9 cellular contexts compared by ENCODE assay signal in genomic region chr5:141050622-141051525, GRCh38. TPM values are rescaled to one million over a fixed set of nuclear protein-coding genes. Genes with fewer than 3 reads are reported as not detected.
DNase-seq lines count a peak whose midpoint lies in the region; ATAC-seq lines count a peak whose summit lies in the region.
"Had no signal": no experiment of that assay in that cellular context is flagged by ENCODE, and none has a peak within 500 bp of the region (broad histone marks: within the 10 kb centered on the region; RNA-seq: fewer than 3 reads in every experiment).

Gene PCDHB1, plus strand, starts transcription at chr5:141051374. Its CDS starts 97 bp downstream, at chr5:141051471.

- no peaks in the 10 kb centered on the region for H3K4me1 Mint-ChIP-seq in T-helper 17 cell
- peaks cover 4 to 9% of the 10 kb centered on the region in 2 donors for H3K4me1 Mint-ChIP-seq in stimulated activated naive B cell treated with anti-CD40 and anti-IgM and Interleukin-4, amounts not matched to agents 10 μg/mL and 1 μg/mL and 100 μg/mL, for 72 hours

- H3K9me3 Mint-ChIP-seq in stimulated activated naive B cell treated with anti-CD40 and anti-IgM and Interleukin-4, amounts not matched to agents 10 μg/mL and 1 μg/mL and 100 μg/mL, for 72 hours, result peaks cover 4 to 9% of the 10 kb centered on the region in 2 donors

- DNase-seq in NCI-H1417 (lab: John Stamatoyannopoulos, UW), result peak; percentile 52 to 66 (median 60)
- no peak for DNase-seq in NCI-H1417 treated with DMSO at 0.1 percent for 48 hours (lab: John Stamatoyannopoulos, UW)
- DNase-seq in T-helper 17 cell, result no peak
- peak; percentile 46 for DNase-seq in iPS-NIHi7 (ENCODE audit: extremely low spot score)
- DNase-seq in stimulated activated naive B cell treated with anti-CD40 and anti-IgM and Interleukin-4, amounts not matched to agents 10 μg/mL and 1 μg/mL and 100 μg/mL, for 72 hours, result no peak
- no peak for DNase-seq in ACHN
- no peak for DNase-seq in EL

- H3K4me3 Mint-ChIP-seq in T-helper 17 cell, result peak within 1 kb of the TSS; percentile 13
- H3K4me3 Mint-ChIP-seq in stimulated activated naive B cell treated with anti-CD40 and anti-IgM and Interleukin-4, amounts not matched to agents 10 μg/mL and 1 μg/mL and 100 μg/mL, for 72 hours, result peak within 1 kb of the TSS; percentile 56 to 73

- no peak within 1 kb of the TSS for H3K27ac Mint-ChIP-seq in T-helper 17 cell
- H3K27ac Mint-ChIP-seq in stimulated activated naive B cell treated with anti-CD40 and anti-IgM and Interleukin-4, amounts not matched to agents 10 μg/mL and 1 μg/mL and 100 μg/mL, for 72 hours, result no peak within 1 kb of the TSS

- no peaks in the 10 kb centered on the region for H3K9me3 ChIP-seq in T-helper 17 cell (ENCODE audit: control insufficient read depth, low read length, poor library complexity, severe bottlenecking)

- H3K27me3 Mint-ChIP-seq in T-helper 17 cell, result peaks cover 44% of the 10 kb centered on the region
- H3K27me3 Mint-ChIP-seq in stimulated activated naive B cell treated with anti-CD40 and anti-IgM and Interleukin-4, amounts not matched to agents 10 μg/mL and 1 μg/mL and 100 μg/mL, for 72 hours, result peaks cover 31 to 46% of the 10 kb centered on the region in 2 donors

- ATAC-seq in T-helper 17 cell, result no peak
- no peak for ATAC-seq in stimulated activated naive B cell treated with anti-CD40 and anti-IgM and Interleukin-4, amounts not matched to agents 10 μg/mL and 1 μg/mL and 100 μg/mL, for 72 hours (replicated peaks)
- no peak for ATAC-seq in GM21723 (IDR thresholded peaks at IDR 0.05; ENCODE audit: unreplicated experiment)

- H3K36me3 Mint-ChIP-seq in T-helper 17 cell (ENCODE audit: low read depth), result no peaks in the 10 kb centered on the region
- H3K36me3 Mint-ChIP-seq in stimulated activated naive B cell treated with anti-CD40 and anti-IgM and Interleukin-4, amounts not matched to agents 10 μg/mL and 1 μg/mL and 100 μg/mL, for 72 hours, result peaks cover 0 to 3% of the 10 kb centered on the region in 2 donors

- in situ Hi-C loops in ACHN (cut with HindIII; ENCODE audit: low pct_ligation_motif_present, low pct_unique_long_range_greater_than_20kb, low sequenced_read_pairs), result no loop called here

RNA-seq across cellular contexts. Expression of gene PCDHB1, which starts in this region (rescaled TPM):
- total RNA-seq in T-helper 17 cell, result not detected
- total RNA-seq: dermis microvascular lymphatic vessel endothelial cell had no signal

Comparison
In these comparisons a context has a peak if more than half of its experiments do, and no peak if none do; other contexts are left out.
1. DNase-seq: peak in NCI-H1417 (3 of 3) and iPS-NIHi7 (single experiment); none in NCI-H1417 treated with DMSO at 0.1 percent for 48 hours (single experiment), T-helper 17 cell (0 of 3), stimulated activated naive B cell treated with anti-CD40 and anti-IgM and Interleukin-4, amounts not matched to agents 10 μg/mL and 1 μg/mL and 100 μg/mL, for 72 hours (single experiment), ACHN (single experiment) and EL (single experiment).